In genomic region chr1:63868220-63868897, GRCh38 we compare ENCODE assay signal across 14 cellular contexts.
DNase-seq lines count a peak whose midpoint lies in the region; ATAC-seq and TF ChIP-seq lines count a peak whose summit lies in the region.
"Had no signal": no experiment of that assay in that cellular context is flagged by ENCODE, and none has a peak within 500 bp of the region (broad histone marks: within the 10 kb centered on the region; RNA-seq: fewer than 3 reads in every experiment).

No MANE protein-coding gene starts in this region.

- H3K27ac Mint-ChIP-seq in glutamatergic neuron (ENCODE audit: unreplicated experiment), result no peak overlapping the region
- H3K27ac Mint-ChIP-seq: naive thymus-derived CD4-positive, alpha-beta T cell; T-helper 17 cell had no signal

- peak; percentile 30 for TF ChIP-seq CTCF in epithelial cell of proximal tubule (conservative IDR thresholded peaks at IDR 0.05; ENCODE audit: low read depth, low read length)
- TF ChIP-seq CTCF in glutamatergic neuron (IDR thresholded peaks at IDR 0.05; ENCODE audit: partially characterized antibody, unreplicated experiment), result no peak

- H3K36me3 Mint-ChIP-seq in glutamatergic neuron (ENCODE audit: unreplicated experiment), result no peaks in the 10 kb centered on the region
- H3K36me3 Mint-ChIP-seq: naive thymus-derived CD4-positive, alpha-beta T cell had no signal

- H3K4me3 Mint-ChIP-seq in glutamatergic neuron (ENCODE audit: unreplicated experiment), result no peak overlapping the region
- H3K4me3 Mint-ChIP-seq: central memory CD8-positive, alpha-beta T cell; naive thymus-derived CD4-positive, alpha-beta T cell; T-helper 17 cell had no signal

- no peak overlapping the region for H3K4me3 ChIP-seq in epithelial cell of proximal tubule (ENCODE audit: low read depth, low read length)

- ATAC-seq in GM18511 (IDR thresholded peaks at IDR 0.05; ENCODE audit: unreplicated experiment), result no peak
- ATAC-seq: naive thymus-derived CD4-positive, alpha-beta T cell; T-helper 17 cell had no signal

- H3K27me3 Mint-ChIP-seq in glutamatergic neuron (ENCODE audit: unreplicated experiment), result no peaks in the 10 kb centered on the region

- DNase-seq in DMS 273 (lab: John Stamatoyannopoulos, UW; ENCODE audit: unreplicated experiment), result peak; percentile 59
- no peak for DNase-seq in DMS 273 treated with DMSO at 0.1 percent for 48 hours (lab: John Stamatoyannopoulos, UW)
- peak; percentile 53 for DNase-seq in NCI-H82 treated with DMSO at 0.1 percent for 48 hours (lab: John Stamatoyannopoulos, UW; ENCODE audit: unreplicated experiment)
- DNase-seq in epithelial cell of proximal tubule (ENCODE audit: low read depth), result no peak
- peak; percentile 51 for DNase-seq in renal cortical epithelial cell (ENCODE audit: low read depth)
- DNase-seq in glutamatergic neuron, result no peak
- no peak for DNase-seq in AG08395 (ENCODE audit: low spot score)
- DNase-seq: hippocampal formation; naive thymus-derived CD4-positive, alpha-beta T cell; NCI-H2081 treated with DMSO at 0.1 percent for 48 hours; stimulated activated CD4-positive, alpha-beta T cell treated with anti-CD3 and anti-CD28 coated beads, Interleukin-4, amount 100 ng/mL, for 24 hours; T-helper 17 cell had no signal

- no peaks in the 10 kb centered on the region for H3K9me3 Mint-ChIP-seq in glutamatergic neuron (ENCODE audit: unreplicated experiment)
- H3K9me3 Mint-ChIP-seq: central memory CD8-positive, alpha-beta T cell had no signal

- peaks cover 14% of the 10 kb centered on the region for H3K4me1 Mint-ChIP-seq in glutamatergic neuron (ENCODE audit: low read depth, unreplicated experiment)
- H3K4me1 Mint-ChIP-seq: central memory CD8-positive, alpha-beta T cell; naive thymus-derived CD4-positive, alpha-beta T cell; T-helper 17 cell had no signal

Comparison
In these comparisons a context has a peak if more than half of its experiments do, and no peak if none do; other contexts are left out.
1. DNase-seq: peak in DMS 273 (single experiment), NCI-H82 treated with DMSO at 0.1 percent for 48 hours (single experiment) and renal cortical epithelial cell (single experiment); none in DMS 273 treated with DMSO at 0.1 percent for 48 hours (single experiment), epithelial cell of proximal tubule (single experiment), glutamatergic neuron (single experiment) and AG08395 (single experiment).